ENCODE assay signal across 9 cellular contexts in the genomic region with DNA sequence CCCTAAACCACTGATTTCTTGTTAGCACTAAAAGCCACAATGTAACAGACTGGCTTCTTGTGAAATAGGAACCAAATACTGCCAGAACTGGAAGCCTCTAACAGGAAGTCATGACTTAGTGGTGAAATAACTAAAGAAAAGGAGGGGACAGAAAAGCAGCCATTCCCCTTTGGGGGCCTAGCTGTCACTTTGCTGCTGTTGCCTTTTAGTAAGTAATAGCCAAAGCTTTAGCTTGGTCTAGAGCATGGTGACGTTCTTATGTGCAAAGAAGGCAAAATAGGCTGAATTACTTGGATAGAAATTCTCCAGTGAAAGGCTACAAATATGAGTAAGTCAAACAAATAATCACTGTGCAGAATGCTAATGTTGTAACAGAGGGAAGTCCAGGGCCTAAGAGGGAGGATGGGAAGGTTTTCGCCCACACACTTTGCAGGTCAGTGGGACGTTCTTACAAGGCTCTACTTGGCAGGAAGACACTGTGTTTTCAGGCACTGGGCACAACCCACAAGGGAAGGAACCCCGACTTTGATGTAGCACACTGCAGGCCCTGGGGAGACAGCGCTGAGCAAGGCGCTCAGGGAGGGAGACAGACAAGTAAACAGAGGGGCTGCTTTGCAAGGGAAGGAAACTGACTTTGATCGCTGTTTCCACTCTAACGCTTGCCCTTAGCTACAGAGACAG. TPM values are rescaled to one million over a fixed set of nuclear protein-coding genes. Genes with fewer than 3 reads are reported as not detected.
A peak's percentile ranks its signal among the peaks of the same experiment; 100 is the strongest.
DNase-seq lines count a peak whose midpoint lies in the region; ATAC-seq lines count a peak whose summit lies in the region.
"Had no signal": no experiment of that assay in that cellular context is flagged by ENCODE, and none has a peak within 500 bp of the region (broad histone marks: within the 10 kb centered on the region; RNA-seq: fewer than 3 reads in every experiment).

No MANE protein-coding gene starts in this region.

- H3K27me3 Mint-ChIP-seq in naive B cell, result peaks cover 0 to 8% (median 0%) of the 10 kb centered on the region in 3 donors

- H3K9me3 ChIP-seq in HAP-1, result no peaks in the 10 kb centered on the region

- ATAC-seq in naive B cell (ENCODE audit: low read depth in 2 of 2) (peak; percentile 76 to 81), GM18861 (IDR thresholded peaks at IDR 0.05; ENCODE audit: unreplicated experiment) (no peak), HG03095 (IDR thresholded peaks at IDR 0.05; ENCODE audit: unreplicated experiment) (no peak)

- peak overlapping the region; percentile 2 to 77 (median 68) for H3K4me3 Mint-ChIP-seq in naive B cell

- H3K4me3 ChIP-seq in HAP-1, result no peak overlapping the region
- H3K4me3 ChIP-seq: cardiac muscle cell had no signal

- peaks cover 8% of the 10 kb centered on the region for H3K4me1 ChIP-seq in HAP-1

- in situ Hi-C loops in HAP-1 (cut with MboI; ENCODE audit: low sequenced_read_pairs), result loop anchor here (25.0 kb wide), 1 partner anchor 147 kb away; a partner anchor contains a TSS

- DNase-seq in GDM1 (lab: John Stamatoyannopoulos, UW) (peak; percentile 84), NOMO-1 (lab: John Stamatoyannopoulos, UW; ENCODE audit: unreplicated experiment in 2 of 2) (peak; percentile 69 to 84), caudate nucleus (lab: John Stamatoyannopoulos, UW) (peak in 14 of 61 donors; percentile 2 to 36 (median 13)), naive B cell (no peak), NCI-H1105 treated with DMSO at 0.1 percent for 48 hours (lab: John Stamatoyannopoulos, UW) (no peak), HAP-1 (ENCODE audit: low spot score in 2 of 2) (no peak)

- H3K27me3 ChIP-seq in HAP-1 (ENCODE audit: low read depth), result no peaks in the 10 kb centered on the region
- H3K27me3 ChIP-seq: cardiac muscle cell had no signal

- no peaks in the 10 kb centered on the region for H3K36me3 ChIP-seq in HAP-1 (replicated peaks)
- H3K36me3 ChIP-seq: cardiac muscle cell had no signal

- peaks cover 0 to 7% (median 0%) of the 10 kb centered on the region in 7 donors for H3K9me3 Mint-ChIP-seq in naive B cell

- H3K36me3 Mint-ChIP-seq in naive B cell, result no peaks in the 10 kb centered on the region

- peak overlapping the region; percentile 59 for H3K27ac ChIP-seq in caudate nucleus (ENCODE audit: low read depth, low read length)
- H3K27ac ChIP-seq: cardiac muscle cell had no signal

- H3K4me1 Mint-ChIP-seq in naive B cell, result peaks cover 37 to 65% (median 40%) of the 10 kb centered on the region in 3 donors

- H3K27ac Mint-ChIP-seq in naive B cell, result peak overlapping the region in 5 of 6 donors; percentile 1 to 87 (median 51)

RNA-seq across cellular contexts. Expression of a gene that starts 16.6 kb away (rescaled TPM):
- polyA plus RNA-seq in naive B cell (ENCODE audit: low read depth in 6 of 6), result 1 to 10 TPM; 2.4 to 4.3 (median 3.6) TPM
- polyA plus RNA-seq: cardiac muscle cell had no signal

RNA-seq across cellular contexts. Expression of a gene that starts 28.4 kb away (rescaled TPM):
- polyA plus RNA-seq in naive B cell (ENCODE audit: low read depth in 6 of 6), result 10 to 100 TPM; 28.3 to 44.6 (median 42.6) TPM

Comparison
In these comparisons a context has a peak if more than half of its experiments do, and no peak if none do; other contexts are left out.
1. DNase-seq: peak in GDM1 (single experiment) and NOMO-1 (2 of 2); none in naive B cell (single experiment), NCI-H1105 treated with DMSO at 0.1 percent for 48 hours (single experiment) and HAP-1 (0 of 2).
2. ATAC-seq: peak in naive B cell (2 of 2); none in GM18861 (single experiment) and HG03095 (single experiment).